Comparison of ENCODE assay signal across 22 cellular contexts in the genomic region with DNA sequence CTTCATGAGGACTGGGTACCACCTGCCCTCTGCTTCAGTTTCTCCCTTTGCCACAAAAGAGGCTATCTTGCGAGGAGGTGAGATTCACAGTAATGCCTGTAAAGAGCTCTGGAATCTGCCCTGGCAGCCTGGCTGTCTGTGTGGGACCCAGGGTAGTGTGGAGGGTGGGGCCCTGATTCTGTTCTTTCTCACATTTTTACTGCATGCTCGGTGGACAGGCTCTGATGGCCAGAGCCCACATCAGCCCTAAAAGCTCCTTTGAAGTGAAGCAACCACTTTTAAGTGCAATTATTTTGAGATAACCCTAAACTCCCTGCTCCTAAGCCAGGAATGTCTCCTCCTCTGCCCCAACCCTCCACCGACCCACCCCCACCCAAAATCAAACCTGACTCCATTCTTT.
DNase-seq lines count a peak whose midpoint lies in the region; ATAC-seq, FAIRE-seq and TF ChIP-seq lines count a peak whose summit lies in the region.
"Had no signal": no experiment of that assay in that cellular context is flagged by ENCODE, and none has a peak within 500 bp of the region (broad histone marks: within the 10 kb centered on the region; RNA-seq: fewer than 3 reads in every experiment).

No MANE protein-coding gene starts in this region.

- H2AFZ ChIP-seq in GM23248 (0 out of 2 replicates have a peak overlapping the region, but pooled peaks have one; percentile 19), H1 (ENCODE audit: low read length) (no peak overlapping the region), smooth muscle cell (ENCODE audit: low read depth) (no peak overlapping the region)

- H2BK120ac ChIP-seq in H1 (replicated peaks; ENCODE audit: low read depth, low read length): no peak overlapping the region

- peak overlapping the region; percentile 83 for H4K91ac ChIP-seq in H1 (replicated peaks; ENCODE audit: insufficient read length, low read length)

- FAIRE-seq in H1 (lab: Jason Lieb, UNC): no peak
- FAIRE-seq: GM19239 had no signal

- H3K18ac ChIP-seq in H1 (ENCODE audit: extremely low read depth, low read length): no peak overlapping the region; the same call in 1 of the 2 replicates

- no peak for TF ChIP-seq EP300 in H1 (IDR thresholded peaks at IDR 0.05; ENCODE audit: borderline replicate concordance in 1 of 2, low read depth in 2 of 2, low read length in 2 of 2)

- peak overlapping the region; percentile 49; the same call in 1 of the 2 replicates for H2BK5ac ChIP-seq in H1 (ENCODE audit: low read depth, low read length)

- POLR2A ChIA-PET in H1 (lab: Charles Lee; ENCODE audit: partially characterized antibody): interaction anchor here (1.1 to 2.7 kb wide), 7 partner anchors 10 to 100 kb away, joined by 4 to 18 read pairs (median 5); no protein-coding TSS in a partner anchor

- peak overlapping the region; percentile 66 for H2BK20ac ChIP-seq in H1 (ENCODE audit: low read length)

- H3K79me2 ChIP-seq in GM23248 (ENCODE audit: insufficient read depth): no peaks in the 10 kb centered on the region
- H3K79me2 ChIP-seq in H1 (ENCODE audit: control insufficient read depth in 1 of 2, insufficient read depth in 2 of 2, low read length in 2 of 2): no peaks in the 10 kb centered on the region
- H3K79me2 ChIP-seq in smooth muscle cell (ENCODE audit: low read depth): no peaks in the 10 kb centered on the region

- TF ChIP-seq POLR2A in H1 (IDR thresholded peaks at IDR 0.05; ENCODE audit: control extremely low read depth in 1 of 2, low read depth in 2 of 2, low read length in 2 of 2): no peak

- no peaks in the 10 kb centered on the region for H4K20me1 ChIP-seq in GM23248 (ENCODE audit: insufficient read depth)
- no peaks in the 10 kb centered on the region for H4K20me1 ChIP-seq in H1 (replicated peaks in 1 of 2; ENCODE audit: control insufficient read depth in 1 of 2, insufficient read depth in 2 of 2, low read length in 2 of 2)
- H4K20me1 ChIP-seq in smooth muscle cell (ENCODE audit: low read depth): no peaks in the 10 kb centered on the region

- H3K36me3 ChIP-seq in GM23248 (ENCODE audit: low read depth) (no peaks in the 10 kb centered on the region), H1 (ENCODE audit: control insufficient read depth in 2 of 4, insufficient read depth in 4 of 4, low read length in 3 of 4) (no peaks in the 10 kb centered on the region), smooth muscle cell (ENCODE audit: low read depth) (no peaks in the 10 kb centered on the region)
- H3K36me3 ChIP-seq: SJSA1 had no signal

- TF ChIP-seq CTCF in H1 (IDR thresholded peaks at IDR 0.05; ENCODE audit: control extremely low read depth in 1 of 3, insufficient read depth in 1 of 3, low read depth in 1 of 3, low read length in 3 of 3) (no peak), smooth muscle cell (IDR thresholded peaks at IDR 0.05; ENCODE audit: borderline replicate concordance, insufficient read depth, poor library complexity, severe bottlenecking) (no peak)

- no peak overlapping the region for H3K4me3 ChIP-seq in GM23248
- H3K4me3 ChIP-seq in H1 (ENCODE audit: extremely low read depth in 1 of 4, insufficient read depth in 2 of 4, low read depth in 3 of 4, low read length in 4 of 4): no peak overlapping the region
- no peak overlapping the region for H3K4me3 ChIP-seq in smooth muscle cell
- H3K4me3 ChIP-seq: SJSA1 had no signal

- no peak overlapping the region for H4K5ac ChIP-seq in H1 (ENCODE audit: insufficient read length, low read depth, low read length)

- 30% methylated on average over 3 of the region's 3 CpGs for WGBS in GM23248 (ENCODE audit: low coverage in 1 of 2, low lambda C conversion rate in 2 of 2, missing lambda C conversion rate in 2 of 2), 2 experiments
- 62% methylated on average over 3 of the region's 3 CpGs; no CpG with 5 or more reads in 1 of the 2 experiments for WGBS in H1 (ENCODE audit: extremely low coverage in 1 of 2, insufficient coverage in 1 of 2, insufficient read length in 1 of 2, insufficient replicate concordance in 2 of 2, low coverage in 1 of 2, low lambda C conversion rate in 2 of 2, missing lambda C conversion rate in 1 of 2), 2 experiments
- WGBS in smooth muscle cell (ENCODE audit: low lambda C conversion rate): 8% methylated on average over 3 of the region's 3 CpGs

- no peak overlapping the region for H3K23ac ChIP-seq in H1 (ENCODE audit: insufficient read length)

- DNase-seq in GM23248 (peak; percentile 40), H1 (ENCODE audit: low read depth in 1 of 2, low spot score in 2 of 2) (no peak), islet precursor cell (peak; percentile 99), smooth muscle cell (lab: John Stamatoyannopoulos, UW; ENCODE audit: unreplicated experiment) (no peak), left lobe of liver (ENCODE audit: low spot score) (no peak)
- DNase-seq: activated CD4-positive, alpha-beta memory T cell treated with anti-CD3 and anti-CD28 coated beads for 36 hours; activated gamma-delta T cell; activated T-cell treated with anti-CD3 and anti-CD28 coated beads for 4 hours; CD4-positive, CD25-positive, alpha-beta regulatory T cell; DMS153; GDM1; H9; Karpas-422; kidney glomerular epithelial cell; NCI-H2029; PC-3; stimulated activated CD4-positive, alpha-beta T cell treated with anti-CD3 and anti-CD28 coated beads, Interleukin-12 subunit alpha, Interleukin-12 subunit beta, amount 100 ng/mL, for 4 hours had no signal

- H3K4me2 ChIP-seq in GM23248 (ENCODE audit: unreplicated experiment) (no peak overlapping the region), H1 (ENCODE audit: insufficient read depth in 1 of 2, low read depth in 2 of 2, low read length in 2 of 2) (peak overlapping the region in 1 of 2 experiments; percentile 41; a peak in 1 of 4 replicates), smooth muscle cell (no peak overlapping the region)

- H2BK12ac ChIP-seq in H1 (ENCODE audit: low read depth, low read length): peak overlapping the region; percentile 92; the same call in 1 of the 2 replicates

- ATAC-seq in left lobe of liver: no peak
- no peak for ATAC-seq in GM19467 (IDR thresholded peaks at IDR 0.05; ENCODE audit: unreplicated experiment)
- ATAC-seq in GM18870 (IDR thresholded peaks at IDR 0.05; ENCODE audit: unreplicated experiment): no peak
- no peak for ATAC-seq in GM21381 (IDR thresholded peaks at IDR 0.05; ENCODE audit: unreplicated experiment)
- ATAC-seq: PC-3 had no signal

- no peaks in the 10 kb centered on the region for H3K27me3 ChIP-seq in GM23248 (replicated peaks; ENCODE audit: insufficient read depth)
- no peaks in the 10 kb centered on the region; a peak in 1 of 7 replicates for H3K27me3 ChIP-seq in H1 (replicated peaks in 1 of 4; ENCODE audit: control insufficient read depth in 3 of 4, extremely low read depth in 1 of 4, insufficient read depth in 3 of 4, low read length in 3 of 4)
- no peaks in the 10 kb centered on the region for H3K27me3 ChIP-seq in smooth muscle cell (ENCODE audit: low read depth)
- H3K27me3 ChIP-seq: SJSA1 had no signal

- TF ChIP-seq RAD21 in H1 (IDR thresholded peaks at IDR 0.05 in 1 of 2, conservative IDR thresholded peaks at IDR 0.05 in 1 of 2; ENCODE audit: low read depth in 2 of 2, low read length in 2 of 2): no peak

- H3K14ac ChIP-seq in H1 (ENCODE audit: insufficient read length): no peak overlapping the region

- no peaks in the 10 kb centered on the region for H3K79me1 ChIP-seq in H1 (ENCODE audit: low read depth, low read length)

- peak overlapping the region; percentile 73 for H3K4ac ChIP-seq in H1 (replicated peaks; ENCODE audit: insufficient read length, low read depth, low read length)

- no peaks in the 10 kb centered on the region for H3K9me3 ChIP-seq in GM23248 (ENCODE audit: low read depth)
- no peaks in the 10 kb centered on the region for H3K9me3 ChIP-seq in H1 (ENCODE audit: insufficient read depth in 2 of 2, low read depth in 1 of 2, low read length in 1 of 2)
- no peaks in the 10 kb centered on the region for H3K9me3 ChIP-seq in smooth muscle cell (replicated peaks; ENCODE audit: low read depth)
- H3K9me3 ChIP-seq: SJSA1 had no signal

- no peaks in the 10 kb centered on the region for H3K9me2 ChIP-seq in GM23248 (ENCODE audit: insufficient read depth)

- in situ Hi-C loops in GM23248 (cut with MboI): no loop called here

- no peak overlapping the region for H4K8ac ChIP-seq in H1 (ENCODE audit: extremely low read depth, insufficient read depth, low read length)

- H3K56ac ChIP-seq in H1 (replicated peaks; ENCODE audit: insufficient read length, low read depth, low read length): no peak overlapping the region

- H3K23me2 ChIP-seq in H1 (ENCODE audit: low read depth, low read length): 0 out of 2 replicates have a peak, but pooled peaks cover 1% of the 10 kb centered on the region

- H2AK5ac ChIP-seq in H1 (ENCODE audit: low read depth, low read length): no peak overlapping the region

- CTCF ChIA-PET in H1 (lab: Charles Lee; ENCODE audit: partially characterized antibody): interaction anchor here (0.6 to 6.4 kb wide), 11 partner anchors 9 to 110 kb away, joined by 3 to 53 read pairs (median 5); no protein-coding TSS in a partner anchor

- peak overlapping the region; percentile 31; the same call in 1 of the 2 replicates for H3K27ac ChIP-seq in GM23248
- no peak overlapping the region for H3K27ac ChIP-seq in H1 (ENCODE audit: low read depth, low read length)
- H3K27ac ChIP-seq in smooth muscle cell (ENCODE audit: low read depth): peak overlapping the region; percentile 19
- H3K27ac ChIP-seq: SJSA1 had no signal

- H3F3A ChIP-seq in GM23248 (ENCODE audit: insufficient read depth) (peaks cover 14% of the 10 kb centered on the region; the same call in 1 of the 2 replicates), smooth muscle cell (ENCODE audit: low read depth) (no peaks in the 10 kb centered on the region)

- H3K4me1 ChIP-seq in GM23248 (ENCODE audit: insufficient read depth) (peaks cover 19% of the 10 kb centered on the region), H1 (replicated peaks in 1 of 4; ENCODE audit: control insufficient read depth in 3 of 4, insufficient read depth in 4 of 4, low read length in 3 of 4) (peaks cover 0 to 25% (median 19%) of the 10 kb centered on the region in 4 experiments; a peak in 6 of 7 replicates), smooth muscle cell (ENCODE audit: low read depth) (peaks cover 13% of the 10 kb centered on the region)

- H3K9ac ChIP-seq in GM23248 (0 out of 2 replicates have a peak overlapping the region, but pooled peaks have one; percentile 9), H1 (replicated peaks in 1 of 4; ENCODE audit: extremely low read depth in 1 of 4, low read depth in 3 of 4, low read length in 3 of 4) (no peak overlapping the region), smooth muscle cell (ENCODE audit: low read depth) (no peak overlapping the region)

- H2BK15ac ChIP-seq in H1 (ENCODE audit: low read length): no peak overlapping the region

TF ChIP-seq in H1, 55 proteins besides CTCF, POLR2A, EP300 and RAD21 (continues in another document):
- no peak for TF ChIP-seq CHD1 (IDR thresholded peaks at IDR 0.05; ENCODE audit: low read depth, low read length)
- TF ChIP-seq, protein P1, sequence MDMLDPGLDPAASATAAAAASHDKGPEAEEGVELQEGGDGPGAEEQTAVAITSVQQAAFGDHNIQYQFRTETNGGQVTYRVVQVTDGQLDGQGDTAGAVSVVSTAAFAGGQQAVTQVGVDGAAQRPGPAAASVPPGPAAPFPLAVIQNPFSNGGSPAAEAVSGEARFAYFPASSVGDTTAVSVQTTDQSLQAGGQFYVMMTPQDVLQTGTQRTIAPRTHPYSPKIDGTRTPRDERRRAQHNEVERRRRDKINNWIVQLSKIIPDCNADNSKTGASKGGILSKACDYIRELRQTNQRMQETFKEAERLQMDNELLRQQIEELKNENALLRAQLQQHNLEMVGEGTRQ (IDR thresholded peaks at IDR 0.05; ENCODE audit: low read length): no peak

Comparison
In these comparisons a context has a peak if more than half of its experiments do, and no peak if none do; other contexts are left out.
1. DNase-seq: peak in GM23248 (single experiment) and islet precursor cell (single experiment); none in H1 (0 of 2), smooth muscle cell (single experiment) and left lobe of liver (single experiment).